ENCODE assay signal across 15 cellular contexts in the genomic region with DNA sequence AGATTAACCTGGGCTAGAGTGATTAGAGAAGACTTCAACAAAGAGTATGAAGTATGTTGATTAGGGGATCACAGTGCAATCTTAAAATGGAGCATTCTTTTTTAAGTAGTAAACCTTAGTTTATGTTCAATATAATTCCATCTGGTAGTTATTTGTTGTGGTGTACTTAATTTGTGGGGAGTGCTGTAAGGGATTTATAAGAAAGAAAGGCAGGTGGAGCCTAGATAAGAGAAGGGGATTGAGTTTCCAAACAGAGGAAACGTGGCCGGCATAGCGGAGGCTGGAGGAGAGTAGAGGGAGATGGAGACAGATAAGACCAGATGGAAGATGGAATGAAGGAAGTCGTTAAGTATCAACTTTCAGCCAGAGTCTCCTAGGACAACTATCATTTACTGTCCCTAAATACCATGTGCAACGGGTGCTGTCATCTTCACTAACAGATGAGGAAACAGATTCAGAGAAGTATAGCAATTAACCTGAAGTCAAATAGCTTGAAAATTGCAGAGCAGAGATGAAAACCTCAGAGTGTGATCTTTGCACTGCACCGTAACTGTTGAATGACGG.
"Had no signal": no experiment of that assay in that cellular context is flagged by ENCODE, and none has a peak within 500 bp of the region (broad histone marks: within the 10 kb centered on the region; RNA-seq: fewer than 3 reads in every experiment).

No MANE protein-coding gene starts in this region.

- H3K9me3 ChIP-seq: left lung, tibial nerve, vagina had no signal

- H3K4me2 ChIP-seq: hepatocyte had no signal

- H3K27me3 ChIP-seq: hepatocyte, left lung, tibial nerve, vagina had no signal

- ATAC-seq: activated CD4-positive, CD25-positive, alpha-beta regulatory T cell treated with anti-CD3 and anti-CD28 coated beads, Interleukin-2, amount 50 U/mL, for 24 hours; left lung; natural killer cell; stimulated activated naive B cell treated with anti-CD40 and anti-IgM and Interleukin-4, amounts not matched to agents 10 μg/mL and 1 μg/mL and 100 μg/mL, for 72 hours had no signal

- H3K4me3 ChIP-seq: hepatocyte, left lung, skin epidermis, tibial nerve, vagina had no signal

- H3K27ac ChIP-seq: hepatocyte, left lung, skin epidermis, tibial nerve, vagina had no signal

- DNase-seq: activated naive CD4-positive, alpha-beta T cell treated with anti-CD3 and anti-CD28 coated beads, Interleukin-2, amount 10 ng/mL, durations not matched to agents 7 days and 5 days; islet precursor cell; left lung; mammary epithelial cell; natural killer cell; posterior cingulate gyrus; stimulated activated CD4-positive, alpha-beta T cell treated with anti-CD3 and anti-CD28 coated beads, Interleukin-15, amount 100 ng/mL, for 24 hours; stimulated activated CD4-positive, alpha-beta T cell treated with anti-CD3 and anti-CD28 coated beads, Interleukin-4, amount 100 ng/mL, for 1 hour; stimulated activated naive B cell treated with anti-CD40 and anti-IgM and Interleukin-4, amounts not matched to agents 10 μg/mL and 1 μg/mL and 100 μg/mL, for 72 hours; substantia nigra had no signal

- H3K4me1 ChIP-seq: left lung, tibial nerve, vagina had no signal

- H3K79me2 ChIP-seq: hepatocyte had no signal
